2 cellular contexts compared by ENCODE assay signal in the genomic region with DNA sequence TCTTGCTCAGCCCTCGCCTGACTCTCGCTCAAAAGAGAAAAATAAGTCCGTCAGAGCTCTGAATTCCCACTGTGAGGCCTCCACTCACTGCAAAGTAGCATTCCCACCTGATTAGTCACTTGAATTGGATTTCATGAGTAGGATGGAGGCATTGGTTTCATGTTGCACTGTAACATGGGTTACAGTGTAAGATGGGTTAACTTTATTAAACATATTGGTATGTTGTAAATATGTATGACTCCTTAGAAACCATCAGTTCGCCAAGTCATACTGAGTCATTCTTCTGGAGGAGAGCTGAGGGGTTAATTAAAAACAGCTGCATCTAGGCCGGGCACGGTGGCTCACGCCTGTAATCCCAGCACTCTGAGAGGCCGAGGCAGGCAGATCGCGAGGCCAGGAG.
TF ChIP-seq lines count a peak whose summit lies in the region.

No MANE protein-coding gene starts in this region.

TF ChIP-seq in GM23338, 12 proteins besides CTCF, POLR2A, EP300 and RAD21 (continued from another document):
- TF ChIP-seq, protein P1, sequence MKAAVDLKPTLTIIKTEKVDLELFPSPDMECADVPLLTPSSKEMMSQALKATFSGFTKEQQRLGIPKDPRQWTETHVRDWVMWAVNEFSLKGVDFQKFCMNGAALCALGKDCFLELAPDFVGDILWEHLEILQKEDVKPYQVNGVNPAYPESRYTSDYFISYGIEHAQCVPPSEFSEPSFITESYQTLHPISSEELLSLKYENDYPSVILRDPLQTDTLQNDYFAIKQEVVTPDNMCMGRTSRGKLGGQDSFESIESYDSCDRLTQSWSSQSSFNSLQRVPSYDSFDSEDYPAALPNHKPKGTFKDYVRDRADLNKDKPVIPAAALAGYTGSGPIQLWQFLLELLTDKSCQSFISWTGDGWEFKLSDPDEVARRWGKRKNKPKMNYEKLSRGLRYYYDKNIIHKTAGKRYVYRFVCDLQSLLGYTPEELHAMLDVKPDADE (IDR thresholded peaks at IDR 0.05) = no peak
- TF ChIP-seq POLR2AphosphoS5 (IDR thresholded peaks at IDR 0.05; ENCODE audit: low read depth) (no peak), STAT1 (IDR thresholded peaks at IDR 0.05; ENCODE audit: unreplicated experiment) (no peak), NANOG (IDR thresholded peaks at IDR 0.05; ENCODE audit: borderline replicate concordance) (no peak), ZNF331 (CRISPR knock-in tag; IDR thresholded peaks at IDR 0.05; ENCODE audit: low read depth) (no peak)
- TF ChIP-seq, protein P2, sequence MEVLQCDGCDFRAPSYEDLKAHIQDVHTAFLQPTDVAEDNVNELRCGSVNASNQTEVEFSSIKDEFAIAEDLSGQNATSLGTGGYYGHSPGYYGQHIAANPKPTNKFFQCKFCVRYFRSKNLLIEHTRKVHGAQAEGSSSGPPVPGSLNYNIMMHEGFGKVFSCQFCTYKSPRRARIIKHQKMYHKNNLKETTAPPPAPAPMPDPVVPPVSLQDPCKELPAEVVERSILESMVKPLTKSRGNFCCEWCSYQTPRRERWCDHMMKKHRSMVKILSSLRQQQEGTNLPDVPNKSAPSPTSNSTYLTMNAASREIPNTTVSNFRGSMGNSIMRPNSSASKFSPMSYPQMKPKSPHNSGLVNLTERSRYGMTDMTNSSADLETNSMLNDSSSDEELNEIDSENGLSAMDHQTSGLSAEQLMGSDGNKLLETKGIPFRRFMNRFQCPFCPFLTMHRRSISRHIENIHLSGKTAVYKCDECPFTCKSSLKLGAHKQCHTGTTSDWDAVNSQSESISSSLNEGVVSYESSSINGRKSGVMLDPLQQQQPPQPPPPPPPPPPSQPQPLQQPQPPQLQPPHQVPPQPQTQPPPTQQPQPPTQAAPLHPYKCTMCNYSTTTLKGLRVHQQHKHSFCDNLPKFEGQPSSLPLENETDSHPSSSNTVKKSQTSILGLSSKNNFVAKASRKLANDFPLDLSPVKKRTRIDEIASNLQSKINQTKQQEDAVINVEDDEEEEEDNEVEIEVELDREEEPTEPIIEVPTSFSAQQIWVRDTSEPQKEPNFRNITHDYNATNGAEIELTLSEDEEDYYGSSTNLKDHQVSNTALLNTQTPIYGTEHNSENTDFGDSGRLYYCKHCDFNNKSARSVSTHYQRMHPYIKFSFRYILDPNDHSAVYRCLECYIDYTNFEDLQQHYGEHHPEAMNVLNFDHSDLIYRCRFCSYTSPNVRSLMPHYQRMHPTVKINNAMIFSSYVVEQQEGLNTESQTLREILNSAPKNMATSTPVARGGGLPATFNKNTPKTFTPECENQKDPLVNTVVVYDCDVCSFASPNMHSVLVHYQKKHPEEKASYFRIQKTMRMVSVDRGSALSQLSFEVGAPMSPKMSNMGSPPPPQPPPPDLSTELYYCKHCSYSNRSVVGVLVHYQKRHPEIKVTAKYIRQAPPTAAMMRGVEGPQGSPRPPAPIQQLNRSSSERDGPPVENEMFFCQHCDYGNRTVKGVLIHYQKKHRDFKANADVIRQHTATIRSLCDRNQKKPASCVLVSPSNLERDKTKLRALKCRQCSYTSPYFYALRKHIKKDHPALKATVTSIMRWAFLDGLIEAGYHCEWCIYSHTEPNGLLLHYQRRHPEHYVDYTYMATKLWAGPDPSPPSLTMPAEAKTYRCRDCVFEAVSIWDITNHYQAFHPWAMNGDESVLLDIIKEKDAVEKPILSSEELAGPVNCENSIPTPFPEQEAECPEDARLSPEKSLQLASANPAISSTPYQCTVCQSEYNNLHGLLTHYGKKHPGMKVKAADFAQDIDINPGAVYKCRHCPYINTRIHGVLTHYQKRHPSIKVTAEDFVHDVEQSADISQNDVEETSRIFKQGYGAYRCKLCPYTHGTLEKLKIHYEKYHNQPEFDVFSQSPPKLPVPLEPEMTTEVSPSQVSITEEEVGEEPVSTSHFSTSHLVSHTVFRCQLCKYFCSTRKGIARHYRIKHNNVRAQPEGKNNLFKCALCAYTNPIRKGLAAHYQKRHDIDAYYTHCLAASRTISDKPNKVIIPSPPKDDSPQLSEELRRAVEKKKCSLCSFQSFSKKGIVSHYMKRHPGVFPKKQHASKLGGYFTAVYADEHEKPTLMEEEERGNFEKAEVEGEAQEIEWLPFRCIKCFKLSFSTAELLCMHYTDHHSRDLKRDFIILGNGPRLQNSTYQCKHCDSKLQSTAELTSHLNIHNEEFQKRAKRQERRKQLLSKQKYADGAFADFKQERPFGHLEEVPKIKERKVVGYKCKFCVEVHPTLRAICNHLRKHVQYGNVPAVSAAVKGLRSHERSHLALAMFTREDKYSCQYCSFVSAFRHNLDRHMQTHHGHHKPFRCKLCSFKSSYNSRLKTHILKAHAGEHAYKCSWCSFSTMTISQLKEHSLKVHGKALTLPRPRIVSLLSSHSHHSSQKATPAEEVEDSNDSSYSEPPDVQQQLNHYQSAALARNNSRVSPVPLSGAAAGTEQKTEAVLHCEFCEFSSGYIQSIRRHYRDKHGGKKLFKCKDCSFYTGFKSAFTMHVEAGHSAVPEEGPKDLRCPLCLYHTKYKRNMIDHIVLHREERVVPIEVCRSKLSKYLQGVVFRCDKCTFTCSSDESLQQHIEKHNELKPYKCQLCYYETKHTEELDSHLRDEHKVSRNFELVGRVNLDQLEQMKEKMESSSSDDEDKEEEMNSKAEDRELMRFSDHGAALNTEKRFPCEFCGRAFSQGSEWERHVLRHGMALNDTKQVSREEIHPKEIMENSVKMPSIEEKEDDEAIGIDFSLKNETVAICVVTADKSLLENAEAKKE (CRISPR knock-in tag; IDR thresholded peaks at IDR 0.05) = no peak
TF ChIP-seq in GM23338: peak in this region for 0.

TF ChIP-seq in SK-N-SH treated with all-trans-retinoic acid at 6 μM for 48 hours, 23 proteins besides CTCF, POLR2A, EP300 and RAD21 (continued from another document):
- TF ChIP-seq, protein P3, sequence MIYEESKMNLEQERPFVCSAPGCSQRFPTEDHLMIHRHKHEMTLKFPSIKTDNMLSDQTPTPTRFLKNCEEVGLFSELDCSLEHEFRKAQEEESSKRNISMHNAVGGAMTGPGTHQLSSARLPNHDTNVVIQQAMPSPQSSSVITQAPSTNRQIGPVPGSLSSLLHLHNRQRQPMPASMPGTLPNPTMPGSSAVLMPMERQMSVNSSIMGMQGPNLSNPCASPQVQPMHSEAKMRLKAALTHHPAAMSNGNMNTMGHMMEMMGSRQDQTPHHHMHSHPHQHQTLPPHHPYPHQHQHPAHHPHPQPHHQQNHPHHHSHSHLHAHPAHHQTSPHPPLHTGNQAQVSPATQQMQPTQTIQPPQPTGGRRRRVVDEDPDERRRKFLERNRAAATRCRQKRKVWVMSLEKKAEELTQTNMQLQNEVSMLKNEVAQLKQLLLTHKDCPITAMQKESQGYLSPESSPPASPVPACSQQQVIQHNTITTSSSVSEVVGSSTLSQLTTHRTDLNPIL (CRISPR knock-in tag; IDR thresholded peaks at IDR 0.05; ENCODE audit: low read depth) = no peak
